ENCODE assay signal across 2 cellular contexts in genomic region chr14:94384342-94384741, GRCh38.
TF ChIP-seq lines count a peak whose summit lies in the region.

No MANE protein-coding gene starts in this region.

TF ChIP-seq in HepG2, 621 proteins besides CTCF, POLR2A, EP300 and RAD21 (continues in another document):
- TF ChIP-seq TEF (CRISPR knock-in tag; IDR thresholded peaks at IDR 0.05) (peak; percentile 14; the same call in 1 of the 2 replicates), MBD4 (IDR thresholded peaks at IDR 0.05; ENCODE audit: borderline replicate concordance, low read length) (peak; percentile 9; the same call in 1 of the 2 replicates), ZNF687 (CRISPR knock-in tag; IDR thresholded peaks at IDR 0.05) (0 out of 2 replicates have a peak, but pooled peaks have one; percentile 40), ZBTB7B (CRISPR knock-in tag; IDR thresholded peaks at IDR 0.05) (peak; percentile 21; the same call in 1 of the 2 replicates), RBM22 (optimal IDR thresholded peaks at IDR 0.05; ENCODE audit: low read length) (peak; percentile 43), KAT7 (CRISPR knock-in tag; IDR thresholded peaks at IDR 0.05; ENCODE audit: borderline replicate concordance) (0 out of 2 replicates have a peak, but pooled peaks have one; percentile 4), RBM39 (IDR thresholded peaks at IDR 0.05; ENCODE audit: low read depth, low read length, poor library complexity, severe bottlenecking) (peak; percentile 14), MAF1 (CRISPR knock-in tag; IDR thresholded peaks at IDR 0.05; ENCODE audit: borderline replicate concordance) (no peak), HNRNPH1 (optimal IDR thresholded peaks at IDR 0.05; ENCODE audit: low read depth, low read length) (peak; percentile 68), AHDC1 (CRISPR knock-in tag; IDR thresholded peaks at IDR 0.05; ENCODE audit: borderline replicate concordance) (0 out of 2 replicates have a peak, but pooled peaks have one; percentile 7), ZFY (CRISPR knock-in tag; IDR thresholded peaks at IDR 0.05) (0 out of 2 replicates have a peak, but pooled peaks have one; percentile 11)

TF ChIP-seq in WTC11, 78 proteins besides CTCF, POLR2A, EP300 and RAD21:
- TF ChIP-seq FOXK1 (CRISPR knock-in tag; IDR thresholded peaks at IDR 0.05): no peak
- TF ChIP-seq NR3C1 (CRISPR knock-in tag; conservative IDR thresholded peaks at IDR 0.05; ENCODE audit: low read depth): no peak
- no peak for TF ChIP-seq RORB (CRISPR knock-in tag; IDR thresholded peaks at IDR 0.05)
- no peak for TF ChIP-seq JAZF1 (CRISPR knock-in tag; IDR thresholded peaks at IDR 0.05)
- no peak for TF ChIP-seq ZNF263 (CRISPR knock-in tag; IDR thresholded peaks at IDR 0.05; ENCODE audit: low read depth)
